21 cellular contexts compared by ENCODE assay signal in genomic region chr15:44084728-44085127, GRCh38.
"Had no signal": no experiment of that assay in that cellular context is flagged by ENCODE, and none has a peak within 500 bp of the region (broad histone marks: within the 10 kb centered on the region; RNA-seq: fewer than 3 reads in every experiment).

No MANE protein-coding gene starts in this region.

- H3K9me3 ChIP-seq: left ventricle myocardium inferior, mucosa of descending colon, neutrophil, right atrium auricular region, tibial nerve, uterus had no signal

- H3K4me1 Mint-ChIP-seq: naive thymus-derived CD8-positive, alpha-beta T cell had no signal

- H3K4me3 ChIP-seq: cardiac muscle cell, dorsolateral prefrontal cortex, left ventricle myocardium inferior, mucosa of descending colon, right atrium auricular region, skin epidermis, tibial nerve, uterus had no signal

- DNase-seq: activated CD4-positive, alpha-beta T cell treated with anti-CD3 and anti-CD28 coated beads for 1 hour; activated CD4-positive, alpha-beta T cell treated with anti-CD3 and anti-CD28 coated beads, Interleukin-2, amount 50 U/mL, for 4 hours; activated naive CD4-positive, alpha-beta T cell treated with anti-CD3 and anti-CD28 coated beads, Interleukin-2, amount 50 U/mL, for 16 hours; dorsolateral prefrontal cortex; endodermal cell; islet precursor cell; left ventricle myocardium inferior; mucosa of descending colon; naive thymus-derived CD8-positive, alpha-beta T cell; stimulated activated CD4-positive, alpha-beta T cell treated with anti-CD3 and anti-CD28 coated beads, Interleukin-15, amount 100 ng/mL, for 24 hours; stimulated activated CD4-positive, alpha-beta T cell treated with anti-CD3 and anti-CD28 coated beads, Interleukin-4, amount 100 ng/mL, for 1 hour; stimulated activated naive B cell treated with anti-CD40 and anti-IgM and Interleukin-4, amounts not matched to agents 10 μg/mL and 1 μg/mL and 100 μg/mL, for 72 hours; T1000; uterus had no signal

- H3K27ac Mint-ChIP-seq: activated T-helper 2 cell treated with anti-CD3 and anti-CD28 coated beads, Interferon-gamma antibody, Interleukin-2, Interleukin-4, amounts not matched to agents 10 μg/mL and 5 μg/mL and 100 μg/mL, durations not matched to agents 14 hours and 24 hours and 36 hours; endodermal cell; memory B cell; naive thymus-derived CD8-positive, alpha-beta T cell; stimulated activated naive B cell treated with anti-CD40 and anti-IgM and Interleukin-4, amounts not matched to agents 10 μg/mL and 1 μg/mL and 100 μg/mL, for 72 hours had no signal

- ATAC-seq: mucosa of descending colon; naive thymus-derived CD8-positive, alpha-beta T cell; stimulated activated naive B cell treated with anti-CD40 and anti-IgM and Interleukin-4, amounts not matched to agents 10 μg/mL and 1 μg/mL and 100 μg/mL, for 72 hours had no signal

- H3K36me3 Mint-ChIP-seq: memory B cell; naive thymus-derived CD8-positive, alpha-beta T cell; stimulated activated naive B cell treated with anti-CD40 and anti-IgM and Interleukin-4, amounts not matched to agents 10 μg/mL and 1 μg/mL and 100 μg/mL, for 72 hours had no signal

- H3K4me3 Mint-ChIP-seq: endodermal cell; memory B cell; naive thymus-derived CD8-positive, alpha-beta T cell; stimulated activated naive B cell treated with anti-CD40 and anti-IgM and Interleukin-4, amounts not matched to agents 10 μg/mL and 1 μg/mL and 100 μg/mL, for 72 hours had no signal

- H3K4me1 ChIP-seq: left ventricle myocardium inferior, right atrium auricular region, uterus had no signal

- H3K27me3 Mint-ChIP-seq: memory B cell had no signal

- H3K36me3 ChIP-seq: cardiac muscle cell, left ventricle myocardium inferior, neutrophil, right atrium auricular region, tibial nerve had no signal

- H3K27ac ChIP-seq: cardiac muscle cell, left ventricle myocardium inferior, neutrophil, right atrium auricular region, skin epidermis, tibial nerve, uterus had no signal

- H3K27me3 ChIP-seq: cardiac muscle cell, dorsolateral prefrontal cortex, right atrium auricular region, tibial nerve, uterus had no signal

- H3K9me3 Mint-ChIP-seq: activated T-helper 2 cell treated with anti-CD3 and anti-CD28 coated beads, Interferon-gamma antibody, Interleukin-2, Interleukin-4, amounts not matched to agents 10 μg/mL and 5 μg/mL and 100 μg/mL, durations not matched to agents 14 hours and 24 hours and 36 hours; endodermal cell; memory B cell; naive thymus-derived CD8-positive, alpha-beta T cell had no signal
